ENCODE assay signal across 9 cellular contexts in genomic region chr7:151491859-151492258, GRCh38. TPM values are rescaled to one million over a fixed set of nuclear protein-coding genes. Genes with fewer than 3 reads are reported as not detected.
DNase-seq lines count a peak whose midpoint lies in the region; ATAC-seq, FAIRE-seq and TF ChIP-seq lines count a peak whose summit lies in the region.
"Had no signal": no experiment of that assay in that cellular context is flagged by ENCODE, and none has a peak within 500 bp of the region (broad histone marks: within the 10 kb centered on the region; RNA-seq: fewer than 3 reads in every experiment).

No MANE protein-coding gene starts in this region.

- no peak overlapping the region for H3K4me2 ChIP-seq in H1 (ENCODE audit: insufficient read depth in 1 of 2, low read depth in 2 of 2, low read length in 2 of 2)

- no peak for FAIRE-seq in H1 (lab: Jason Lieb, UNC)

- H4K5ac ChIP-seq in H1 (ENCODE audit: insufficient read length, low read depth, low read length) = no peak overlapping the region

- TF ChIP-seq RAD21 in H1 (IDR thresholded peaks at IDR 0.05 in 1 of 2, conservative IDR thresholded peaks at IDR 0.05 in 1 of 2; ENCODE audit: low read depth in 2 of 2, low read length in 2 of 2) = no peak

- no peak overlapping the region for H3K9ac ChIP-seq in H1 (replicated peaks in 1 of 4; ENCODE audit: extremely low read depth in 1 of 4, low read depth in 3 of 4, low read length in 3 of 4)

- H3K79me2 ChIP-seq in H1 (ENCODE audit: control insufficient read depth in 1 of 2, insufficient read depth in 2 of 2, low read length in 2 of 2) = peaks cover 9 to 81% of the 10 kb centered on the region in 2 experiments

- no peak overlapping the region for H2AFZ ChIP-seq in H1 (ENCODE audit: low read length)

- no peak overlapping the region for H4K91ac ChIP-seq in H1 (replicated peaks; ENCODE audit: insufficient read length, low read length)

- no peak overlapping the region for H2BK5ac ChIP-seq in H1 (ENCODE audit: low read depth, low read length)

- H3K4ac ChIP-seq in H1 (replicated peaks; ENCODE audit: insufficient read length, low read depth, low read length) = no peak overlapping the region

- no peak for TF ChIP-seq CTCF in H1 (IDR thresholded peaks at IDR 0.05; ENCODE audit: control extremely low read depth in 1 of 3, insufficient read depth in 1 of 3, low read depth in 1 of 3, low read length in 3 of 3)
- no peak for TF ChIP-seq CTCF in omental fat pad (IDR thresholded peaks at IDR 0.05)

- H3K36me3 ChIP-seq in H1 (ENCODE audit: control insufficient read depth in 2 of 4, insufficient read depth in 4 of 4, low read length in 3 of 4) = peaks cover 0 to 22% (median 9%) of the 10 kb centered on the region in 4 experiments; a peak in 4 of 8 replicates

- H3K79me1 ChIP-seq in H1 (ENCODE audit: low read depth, low read length) = peaks cover 3% of the 10 kb centered on the region; the same call in 1 of the 2 replicates

- no peak overlapping the region for H3K14ac ChIP-seq in H1 (ENCODE audit: insufficient read length)

- peak; percentile 49 for ATAC-seq in omental fat pad (ENCODE audit: low FRiP score)

- no peak overlapping the region for H2AK5ac ChIP-seq in H1 (ENCODE audit: low read depth, low read length)

- DNase-seq in GF-D8 (lab: John Stamatoyannopoulos, UW) = peak; percentile 28
- peak; percentile 21 for DNase-seq in NOMO-1 treated with dmso at 0.1 percent for 144 hours (lab: John Stamatoyannopoulos, UW; ENCODE audit: unreplicated experiment)
- DNase-seq in H1 (ENCODE audit: low read depth in 1 of 2, low spot score in 2 of 2) = no peak
- DNase-seq in omental fat pad (ENCODE audit: low spot score) = no peak
- DNase-seq in GM19238 (ENCODE audit: insufficient read length, low spot score) = no peak
- no peak for DNase-seq in NCI-H1048 (lab: John Stamatoyannopoulos, UW)
- no peak for DNase-seq in activated gamma-delta T cell treated with Interleukin-2 at 50 U/mL for 16 hours
- no peak for DNase-seq in NCI-H1436 treated with DMSO at 0.1 percent for 48 hours (lab: John Stamatoyannopoulos, UW)
- DNase-seq: activated CD8-positive, alpha-beta memory T cell treated with anti-CD3 and anti-CD28 coated beads for 24 hours had no signal

- H2BK20ac ChIP-seq in H1 (ENCODE audit: low read length) = no peak overlapping the region

- POLR2A ChIA-PET in H1 (lab: Charles Lee; ENCODE audit: partially characterized antibody) = interaction anchor here (1.0 kb wide), 1 partner anchor 11 kb away, joined by 3 read pairs; no protein-coding TSS in a partner anchor

- H2BK12ac ChIP-seq in H1 (ENCODE audit: low read depth, low read length) = no peak overlapping the region

- H2BK15ac ChIP-seq in H1 (ENCODE audit: low read length) = peak overlapping the region; percentile 4; the same call in 1 of the 2 replicates

- no peak overlapping the region for H3K27ac ChIP-seq in H1 (ENCODE audit: low read depth, low read length)

- H4K20me1 ChIP-seq in H1 (replicated peaks in 1 of 2; ENCODE audit: control insufficient read depth in 1 of 2, insufficient read depth in 2 of 2, low read length in 2 of 2) = peaks cover 12 to 17% of the 10 kb centered on the region in 2 experiments

- H3K23ac ChIP-seq in H1 (ENCODE audit: insufficient read length) = no peak overlapping the region

- H3K18ac ChIP-seq in H1 (ENCODE audit: extremely low read depth, low read length) = no peak overlapping the region

- H2BK120ac ChIP-seq in H1 (replicated peaks; ENCODE audit: low read depth, low read length) = no peak overlapping the region

- CTCF ChIA-PET in H1 (lab: Charles Lee; ENCODE audit: partially characterized antibody) = interaction anchor here (0.6 to 2.1 kb wide), 4 partner anchors 15 to 1466 kb away, joined by 3 to 7 read pairs (median 3); no protein-coding TSS in a partner anchor

- no peak for TF ChIP-seq EP300 in H1 (IDR thresholded peaks at IDR 0.05; ENCODE audit: borderline replicate concordance in 1 of 2, low read depth in 2 of 2, low read length in 2 of 2)

- no peaks in the 10 kb centered on the region for H3K27me3 ChIP-seq in H1 (replicated peaks in 1 of 4; ENCODE audit: control insufficient read depth in 3 of 4, extremely low read depth in 1 of 4, insufficient read depth in 3 of 4, low read length in 3 of 4)

- no peak overlapping the region for H3K56ac ChIP-seq in H1 (replicated peaks; ENCODE audit: insufficient read length, low read depth, low read length)

- H3K23me2 ChIP-seq in H1 (ENCODE audit: low read depth, low read length) = no peaks in the 10 kb centered on the region

- H3K4me3 ChIP-seq in H1 (ENCODE audit: extremely low read depth in 1 of 4, insufficient read depth in 2 of 4, low read depth in 3 of 4, low read length in 4 of 4) = no peak overlapping the region

- no peak overlapping the region for H4K8ac ChIP-seq in H1 (ENCODE audit: extremely low read depth, insufficient read depth, low read length)

- peaks cover 4 to 10% (median 7%) of the 10 kb centered on the region in 4 experiments; a peak in 6 of 7 replicates for H3K4me1 ChIP-seq in H1 (replicated peaks in 1 of 4; ENCODE audit: control insufficient read depth in 3 of 4, insufficient read depth in 4 of 4, low read length in 3 of 4)

- 94% methylated on average over 3 of the region's 3 CpGs; no CpG with 5 or more reads in 1 of the 2 experiments for WGBS in H1 (ENCODE audit: extremely low coverage in 1 of 2, insufficient coverage in 1 of 2, insufficient read length in 1 of 2, insufficient replicate concordance in 2 of 2, low coverage in 1 of 2, low lambda C conversion rate in 2 of 2, missing lambda C conversion rate in 1 of 2), 2 experiments

- no peak for TF ChIP-seq POLR2A in H1 (IDR thresholded peaks at IDR 0.05; ENCODE audit: control extremely low read depth in 1 of 2, low read depth in 2 of 2, low read length in 2 of 2)

- no peaks in the 10 kb centered on the region for H3K9me3 ChIP-seq in H1 (ENCODE audit: insufficient read depth in 2 of 2, low read depth in 1 of 2, low read length in 1 of 2)

TF ChIP-seq in H1, 55 proteins besides CTCF, POLR2A, EP300 and RAD21:
- no peak for TF ChIP-seq SIX5 (IDR thresholded peaks at IDR 0.05; ENCODE audit: low read depth, low read length)
- TF ChIP-seq NRF1 (IDR thresholded peaks at IDR 0.05; ENCODE audit: low read depth, low read length) = no peak
- no peak for TF ChIP-seq E2F6 (IDR thresholded peaks at IDR 0.05)
- TF ChIP-seq CHD2 (IDR thresholded peaks at IDR 0.05; ENCODE audit: low read length) = no peak
- TF ChIP-seq SP2 (IDR thresholded peaks at IDR 0.05; ENCODE audit: low read length) = no peak
- no peak for TF ChIP-seq EZH2 (IDR thresholded peaks at IDR 0.05; ENCODE audit: low read depth, low read length, severe bottlenecking)
- no peak for TF ChIP-seq TBP (IDR thresholded peaks at IDR 0.05; ENCODE audit: low read depth, low read length)
- TF ChIP-seq TAF1 (IDR thresholded peaks at IDR 0.05; ENCODE audit: low read depth, low read length) = no peak
- no peak for TF ChIP-seq SAP30 (IDR thresholded peaks at IDR 0.05; ENCODE audit: insufficient read depth, insufficient replicate concordance, low read length)
- TF ChIP-seq SP1 (IDR thresholded peaks at IDR 0.05; ENCODE audit: low read depth, low read length) = no peak
- TF ChIP-seq MAFK (IDR thresholded peaks at IDR 0.05; ENCODE audit: low read depth, low read length) = no peak
- TF ChIP-seq HDAC6 (IDR thresholded peaks at IDR 0.05; ENCODE audit: low read depth, low read length) = no peak
TF ChIP-seq in H1: peak in this region for 0.

RNA-seq across cellular contexts. Expression of gene RHEB, which starts 27.8 kb away (rescaled TPM):
- 119 and 132 TPM in 2 replicates for total RNA-seq in H1 (2021; fragmentation: NEBNext Ultra II Directional; extraction: Animal tissue kit (Norgen Biotek cat#: 25700))
- polyA plus RNA-seq in H1 (2011; rRNA removed) = 50.4 and 60.8 TPM in 2 replicates
- 71.9 TPM for polyA plus RNA-seq in H1 (2011; cell fraction: cytosol; rRNA removed)
- polyA plus RNA-seq in H1 (2011; cell fraction: nucleus; rRNA removed) = 21.8 TPM
- 65.1 to 143 TPM (median 74.3 TPM) in 4 replicates for polyA plus RNA-seq in H1 (2012, experiment 1 of 2)
- 46.4 TPM for polyA plus RNA-seq in H1 (2012, experiment 2 of 2)
- 69.6 TPM for polyA plus RNA-seq in H1 (2013, experiment 1 of 2)
- polyA plus RNA-seq in H1 (2013, experiment 2 of 2) = 78.9 TPM
- polyA minus RNA-seq in H1 (2011; rRNA and poly(A)+ RNA removed) = 15.4 and 18.7 TPM in 2 replicates
- 37.4 TPM for polyA minus RNA-seq in H1 (2011; cell fraction: cytosol; rRNA and poly(A)+ RNA removed)
- 26.2 TPM for polyA minus RNA-seq in H1 (2011; cell fraction: nucleus; rRNA and poly(A)+ RNA removed)
- total RNA-seq in omental fat pad = 100 to 1,000 TPM in 2 of 4 donors, 10 to 100 TPM in 2; 93.9 to 124 (median 104) TPM

RNA-seq across cellular contexts. Expression of gene CRYGN, which starts 51.9 kb away (rescaled TPM):
- 1.0 and 1.6 TPM in 2 replicates for total RNA-seq in H1 (2021; fragmentation: NEBNext Ultra II Directional; extraction: Animal tissue kit (Norgen Biotek cat#: 25700))
- 0.98 and 1.3 TPM in 2 replicates for polyA plus RNA-seq in H1 (2011; rRNA removed)
- 0.81 TPM for polyA plus RNA-seq in H1 (2011; cell fraction: cytosol; rRNA removed)
- 4.0 TPM for polyA plus RNA-seq in H1 (2011; cell fraction: nucleus; rRNA removed)
- polyA plus RNA-seq in H1 (2012, experiment 1 of 2) = 0.43 to 1.7 TPM (median 1.5 TPM) in 4 replicates
- 0.07 TPM for polyA plus RNA-seq in H1 (2012, experiment 2 of 2)
- polyA plus RNA-seq in H1 (2013, experiment 1 of 2) = 0.57 TPM
- polyA plus RNA-seq in H1 (2013, experiment 2 of 2) = 0.42 TPM
- 0.80 and 2.0 TPM in 2 replicates for polyA minus RNA-seq in H1 (2011; rRNA and poly(A)+ RNA removed)
- polyA minus RNA-seq in H1 (2011; cell fraction: cytosol; rRNA and poly(A)+ RNA removed) = not detected
- polyA minus RNA-seq in H1 (2011; cell fraction: nucleus; rRNA and poly(A)+ RNA removed) = 2.5 TPM
- 1 to 10 TPM in 1 of 4 donors, not detected in 3; 1.0 TPM for total RNA-seq in omental fat pad

Comparison
In these comparisons a context has a peak if more than half of its experiments do, and no peak if none do; other contexts are left out.
1. DNase-seq: peak in GF-D8 (single experiment) and NOMO-1 treated with dmso at 0.1 percent for 144 hours (single experiment); none in H1 (0 of 2), omental fat pad (single experiment), GM19238 (single experiment), NCI-H1048 (single experiment), activated gamma-delta T cell treated with Interleukin-2 at 50 U/mL for 16 hours (single experiment) and NCI-H1436 treated with DMSO at 0.1 percent for 48 hours (single experiment).